Comparison of ENCODE assay signal across 10 cellular contexts in the genomic region with DNA sequence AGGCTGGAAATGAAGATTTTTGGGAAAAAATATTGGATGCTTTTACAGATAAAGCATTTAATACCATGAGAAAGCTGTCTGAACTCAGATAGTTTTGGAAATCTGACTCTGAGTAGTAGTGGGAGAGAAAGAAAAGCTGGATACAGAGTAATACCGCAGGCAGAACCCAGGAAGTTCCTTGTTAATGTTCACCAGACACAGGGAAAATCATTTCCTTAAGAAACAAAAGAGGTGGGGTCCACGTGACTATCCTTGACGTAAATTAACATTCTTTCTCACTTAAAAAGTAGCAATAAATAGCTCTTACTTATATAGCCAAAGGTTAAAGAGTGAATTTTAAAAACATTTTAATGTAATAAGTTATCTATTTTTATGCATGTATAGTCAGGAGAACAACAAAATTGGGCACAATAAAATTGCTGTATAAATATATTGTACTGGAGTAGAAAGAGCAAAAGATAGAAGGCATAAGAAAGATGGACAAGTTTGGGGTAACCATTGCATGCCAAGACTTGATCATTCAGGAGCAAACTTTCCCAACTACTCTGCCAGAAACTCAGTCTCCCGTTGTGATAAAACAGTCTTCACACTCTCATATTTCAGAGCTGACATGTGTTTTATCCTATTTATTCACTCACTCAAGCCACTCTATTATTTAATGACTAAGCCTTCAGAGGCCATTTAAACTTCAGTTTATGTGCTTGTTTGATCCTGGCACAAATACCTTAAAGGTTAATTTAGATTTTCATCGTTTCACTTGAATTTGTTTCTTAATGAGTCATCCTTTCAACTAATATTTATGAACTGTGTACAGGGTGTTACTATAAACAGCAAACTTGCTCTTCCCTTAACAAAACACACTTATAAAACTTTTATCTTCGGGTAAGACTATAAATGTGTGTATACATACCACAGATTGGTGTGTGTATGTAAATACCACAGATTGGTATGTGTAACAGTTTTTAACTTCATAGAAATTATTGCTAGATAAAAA.
DNase-seq lines count a peak whose midpoint lies in the region; TF ChIP-seq lines count a peak whose summit lies in the region.
"Had no signal": no experiment of that assay in that cellular context is flagged by ENCODE, and none has a peak within 500 bp of the region (broad histone marks: within the 10 kb centered on the region; RNA-seq: fewer than 3 reads in every experiment).

No MANE protein-coding gene starts in this region.

- no peaks in the 10 kb centered on the region for H4K20me1 ChIP-seq in hepatocyte (ENCODE audit: insufficient read depth, poor library complexity, severe bottlenecking)

- H3K4me1 ChIP-seq in adipocyte (ENCODE audit: control insufficient read depth, insufficient read depth, low read length) (peaks cover 45% of the 10 kb centered on the region), hepatocyte (ENCODE audit: insufficient read depth) (peaks cover 27% of the 10 kb centered on the region)

- POLR2A ChIA-PET in GM10248 (lab: Yijun Ruan, JAX), result no interaction called here

- H3K9me3 Mint-ChIP-seq in type B pancreatic cell, result peaks cover under 1% of the 10 kb centered on the region

- H3K4me3 Mint-ChIP-seq in type B pancreatic cell, result no peak overlapping the region
- H3K4me3 Mint-ChIP-seq: activated CD8-positive, alpha-beta T cell treated with anti-CD3 and anti-CD28 coated beads, Interleukin-2, amount 10 ng/mL, durations not matched to agents 7 days and 5 days had no signal

- H3K4me3 ChIP-seq in adipocyte (ENCODE audit: low read length) (peak overlapping the region; percentile 22), hepatocyte (no peak overlapping the region)

- H3K9ac ChIP-seq in adipocyte (ENCODE audit: low read length), result no peak overlapping the region

- peak in 2 of 3 experiments; percentile 24 to 47 for DNase-seq in NCI-H1417 (lab: John Stamatoyannopoulos, UW)
- DNase-seq in NCI-H1417 treated with DMSO at 0.1 percent for 48 hours (lab: John Stamatoyannopoulos, UW), result no peak
- DNase-seq in adipocyte (ENCODE audit: low read depth), result peak; percentile 30
- DNase-seq in hepatocyte (ENCODE audit: low spot score), result peak; percentile 57
- DNase-seq in type B pancreatic cell (ENCODE audit: extremely low spot score, unreplicated experiment), result no peak
- no peak for DNase-seq in GM19238 (ENCODE audit: insufficient read length, low spot score)
- no peak for DNase-seq in NCI-H1048 (lab: John Stamatoyannopoulos, UW)
- DNase-seq in GM10248 (ENCODE audit: extremely low spot score), result no peak
- DNase-seq: activated CD8-positive, alpha-beta T cell treated with anti-CD3 and anti-CD28 coated beads, Interleukin-2, amount 10 ng/mL, durations not matched to agents 7 days and 5 days; NCI-H510A treated with DMSO at 0.1 percent for 48 hours had no signal

- no peak overlapping the region for H2AFZ ChIP-seq in hepatocyte

- H3K36me3 Mint-ChIP-seq in type B pancreatic cell, result no peaks in the 10 kb centered on the region

- H3K4me2 ChIP-seq in hepatocyte, result peak overlapping the region; percentile 30

- H3K27me3 ChIP-seq in adipocyte (replicated peaks; ENCODE audit: control insufficient read depth, insufficient read depth, low read length), result no peaks in the 10 kb centered on the region
- no peaks in the 10 kb centered on the region for H3K27me3 ChIP-seq in hepatocyte

- H3K27ac Mint-ChIP-seq in type B pancreatic cell, result peak overlapping the region; percentile 4
- H3K27ac Mint-ChIP-seq: activated CD8-positive, alpha-beta T cell treated with anti-CD3 and anti-CD28 coated beads, Interleukin-2, amount 10 ng/mL, durations not matched to agents 7 days and 5 days had no signal

- H3K79me2 ChIP-seq in hepatocyte, result no peaks in the 10 kb centered on the region

- peaks cover 11% of the 10 kb centered on the region for H3K4me1 Mint-ChIP-seq in type B pancreatic cell (ENCODE audit: unreplicated experiment)

- WGBS in hepatocyte (ENCODE audit: low lambda C conversion rate, missing lambda C conversion rate), result 15% methylated on average over 6 of the region's 6 CpGs

- H3K36me3 ChIP-seq in adipocyte (ENCODE audit: control insufficient read depth, insufficient read depth, low read length, severe bottlenecking), result no peaks in the 10 kb centered on the region
- H3K36me3 ChIP-seq in hepatocyte (replicated peaks; ENCODE audit: insufficient read depth, low read depth), result no peaks in the 10 kb centered on the region

- H3K27ac ChIP-seq in hepatocyte, result peak overlapping the region; percentile 54

- no peak for TF ChIP-seq CTCF in hepatocyte (IDR thresholded peaks at IDR 0.05; ENCODE audit: poor library complexity)
- no peak for TF ChIP-seq CTCF in type B pancreatic cell (conservative IDR thresholded peaks at IDR 0.05)
- TF ChIP-seq CTCF in GM10248 (IDR thresholded peaks at IDR 0.05; ENCODE audit: control extremely low read depth, extremely low read depth, low read depth, missing control alignments), result no peak

- H3K27me3 Mint-ChIP-seq in type B pancreatic cell, result no peaks in the 10 kb centered on the region

- H3K9me2 ChIP-seq in hepatocyte (replicated peaks; ENCODE audit: insufficient read depth), result no peaks in the 10 kb centered on the region

- no peaks in the 10 kb centered on the region for H3K9me3 ChIP-seq in adipocyte (ENCODE audit: control insufficient read depth, low read length)
- no peaks in the 10 kb centered on the region for H3K9me3 ChIP-seq in hepatocyte (ENCODE audit: low read depth)

- CTCF ChIA-PET in GM10248 (lab: Yijun Ruan, JAX), result no interaction called here

Comparison
In these comparisons a context has a peak if more than half of its experiments do, and no peak if none do; other contexts are left out.
1. DNase-seq: peak in NCI-H1417 (2 of 3), adipocyte (single experiment) and hepatocyte (single experiment); none in NCI-H1417 treated with DMSO at 0.1 percent for 48 hours (single experiment), type B pancreatic cell (single experiment), GM19238 (single experiment), NCI-H1048 (single experiment) and GM10248 (single experiment).